ENCODE assay signal across 23 cellular contexts in genomic region chr1:154718566-154718965, GRCh38.
DNase-seq lines count a peak whose midpoint lies in the region; ATAC-seq, FAIRE-seq and TF ChIP-seq lines count a peak whose summit lies in the region.
"Had no signal": no experiment of that assay in that cellular context is flagged by ENCODE, and none has a peak within 500 bp of the region (broad histone marks: within the 10 kb centered on the region; RNA-seq: fewer than 3 reads in every experiment).

No MANE protein-coding gene starts in this region.

- H3K4me1 Mint-ChIP-seq in CD14-positive monocyte, result peaks cover 38% of the 10 kb centered on the region

- no peak for ATAC-seq in K562
- ATAC-seq: CD8-positive, alpha-beta T cell had no signal

- intact Hi-C loops in CD14-positive monocyte (cut with micrococcal nuclease), result no loop called here
- intact Hi-C loops in K562 (cut with micrococcal nuclease), result no loop called here
- intact Hi-C loops in uterus (cut with DNase I; ENCODE audit: low total_unique reads), result no loop called here

- H3K4me3 Mint-ChIP-seq in CD14-positive monocyte, result no peak overlapping the region
- H3K4me3 Mint-ChIP-seq: CD4-positive, alpha-beta T cell; CD8-positive, alpha-beta T cell had no signal

- WGBS in K562 (ENCODE audit: insufficient coverage, low coverage, missing lambda C conversion rate), result 5% methylated on average over 6 of the region's 6 CpGs

- H3K4me2 ChIP-seq in K562 (ENCODE audit: insufficient read depth, low read length), result no peak overlapping the region
- H3K4me2 ChIP-seq: BLaER1 had no signal

- no peak overlapping the region for H3K27ac ChIP-seq in HEK293 (ENCODE audit: extremely low read depth, low read depth, low read length)
- H3K27ac ChIP-seq in K562 (ENCODE audit: extremely low read depth, low read depth, low read length), result no peak overlapping the region
- peak overlapping the region; percentile 70 to 76 for H3K27ac ChIP-seq in uterus
- no peak overlapping the region for H3K27ac ChIP-seq in WERI-Rb-1
- H3K27ac ChIP-seq: BLaER1 had no signal

- H3K9ac ChIP-seq in K562 (ENCODE audit: insufficient read depth in 1 of 2, low read depth in 2 of 2, low read length in 2 of 2), result no peak overlapping the region
- H3K9ac ChIP-seq: BLaER1 had no signal

- 0 out of 2 replicates have a peak, but pooled peaks cover 5% of the 10 kb centered on the region for H4K20me1 ChIP-seq in K562 (replicated peaks; ENCODE audit: control insufficient read depth, insufficient read depth, low read length)
- H4K20me1 ChIP-seq: BLaER1 had no signal

- CTCF ChIA-PET in HEK293 (lab: Yijun Ruan, JAX), result no interaction called here
- CTCF ChIA-PET in K562 (lab: Yijun Ruan, JAX; ENCODE audit: low intra/inter-chr PET ratio), result no interaction called here

- no peak for TF ChIP-seq CTCF in CD14-positive monocyte (IDR thresholded peaks at IDR 0.05)
- TF ChIP-seq CTCF in HEK293 (tag by site-specific recombination; IDR thresholded peaks at IDR 0.05), result no peak
- TF ChIP-seq CTCF in K562 (IDR thresholded peaks at IDR 0.05 in 2 of 3, conservative IDR thresholded peaks at IDR 0.05 in 1 of 3; ENCODE audit: insufficient read depth in 2 of 3, low read depth in 1 of 3, low read length in 3 of 3), result no peak
- no peak for TF ChIP-seq CTCF in uterus (IDR thresholded peaks at IDR 0.05)
- TF ChIP-seq CTCF in WERI-Rb-1 (IDR thresholded peaks at IDR 0.05; ENCODE audit: low read depth, low read length), result no peak

- no peak for TF ChIP-seq EP300 in K562 (IDR thresholded peaks at IDR 0.05; ENCODE audit: low read length)

- peaks cover 31 to 51% of the 10 kb centered on the region in 2 experiments for H3K27me3 ChIP-seq in K562 (ENCODE audit: control insufficient read depth in 2 of 2, insufficient read depth in 2 of 2, low read length in 2 of 2)
- H3K27me3 ChIP-seq in uterus, result no peaks in the 10 kb centered on the region
- peaks cover 54% of the 10 kb centered on the region for H3K27me3 ChIP-seq in WERI-Rb-1 (ENCODE audit: insufficient read depth, low read depth, severe bottlenecking)
- H3K27me3 ChIP-seq: BE2C, BLaER1 had no signal

- no TSS peak for BruUV-seq in K562 (replicated peaks; lab: Mats Ljungman, UMichigan)

- FAIRE-seq in K562 (lab: Jason Lieb, UNC), result no peak
- FAIRE-seq: A204.1, D721Med, G401.6, GM12891, GM19239 had no signal

- H3K9me3 ChIP-seq in HEK293 (ENCODE audit: control insufficient read depth, insufficient read depth, low read depth, low read length) (no peaks in the 10 kb centered on the region), K562 (replicated peaks; ENCODE audit: control insufficient read depth, insufficient read depth, low read depth, low read length) (no peaks in the 10 kb centered on the region), uterus (no peaks in the 10 kb centered on the region), WERI-Rb-1 (ENCODE audit: severe bottlenecking) (no peaks in the 10 kb centered on the region)
- H3K9me3 ChIP-seq: BE2C, BLaER1, Caco-2 had no signal

- H3K36me3 Mint-ChIP-seq in CD14-positive monocyte, result peaks cover 0 to 2% of the 10 kb centered on the region in 2 donors
- H3K36me3 Mint-ChIP-seq: CD8-positive, alpha-beta T cell had no signal

- peaks cover 3% of the 10 kb centered on the region for H3K9me1 ChIP-seq in K562 (ENCODE audit: control insufficient read depth, insufficient read depth, low read length)

- no peak overlapping the region for H2AFZ ChIP-seq in K562 (ENCODE audit: low read depth, low read length)

- no peak for TF ChIP-seq POLR2A in K562 (conservative IDR thresholded peaks at IDR 0.05)
- no peak for TF ChIP-seq POLR2A in uterus (IDR thresholded peaks at IDR 0.05)

- H3K27me3 Mint-ChIP-seq in CD14-positive monocyte (ENCODE audit: low read depth in 3 of 3), result peaks cover 3 to 9% (median 4%) of the 10 kb centered on the region in 3 donors
- H3K27me3 Mint-ChIP-seq: CD4-positive, alpha-beta T cell had no signal

- peak overlapping the region in 5 of 7 donors; percentile 12 to 91 (median 25) for H3K27ac Mint-ChIP-seq in CD14-positive monocyte
- H3K27ac Mint-ChIP-seq: CD4-positive, alpha-beta T cell; CD8-positive, alpha-beta T cell had no signal

- peaks cover 0 to 2% (median 0%) of the 10 kb centered on the region in 7 donors for H3K9me3 Mint-ChIP-seq in CD14-positive monocyte
- H3K9me3 Mint-ChIP-seq: CD4-positive, alpha-beta T cell; CD8-positive, alpha-beta T cell had no signal

- no peaks in the 10 kb centered on the region for H3K4me1 ChIP-seq in HEK293 (ENCODE audit: control insufficient read depth, insufficient read depth, low read length)
- H3K4me1 ChIP-seq in K562 (replicated peaks in 1 of 2; ENCODE audit: control insufficient read depth in 2 of 2, insufficient read depth in 2 of 2, low read length in 2 of 2), result 0 out of 5 replicates have a peak, but pooled peaks cover 0 to 3% of the 10 kb centered on the region in 2 experiments
- H3K4me1 ChIP-seq in uterus, result peaks cover 0 to 21% of the 10 kb centered on the region in 2 donors
- H3K4me1 ChIP-seq: Caco-2 had no signal

- in situ Hi-C loops in K562 (cut with MboI), result no loop called here

- no peaks in the 10 kb centered on the region for H3K79me2 ChIP-seq in K562 (ENCODE audit: control insufficient read depth, insufficient read depth, low read length)

- TF ChIP-seq RAD21 in K562 (CRISPR knock-in tag; conservative IDR thresholded peaks at IDR 0.05 in 1 of 2, IDR thresholded peaks at IDR 0.05 in 1 of 2), result no peak

- POLR2A ChIA-PET in HEK293 (lab: Yijun Ruan, JAX) (no interaction called here), K562 (lab: Yijun Ruan, JAX) (interaction anchor here (1.1 kb wide), 1 partner anchor 15 kb away, joined by 3 read pairs; no protein-coding TSS in a partner anchor)

- DNase-seq in CD14-positive monocyte (ENCODE audit: low spot score), result no peak
- no peak for DNase-seq in K562 (ENCODE audit: extremely low read depth in 1 of 4, low spot score in 3 of 4)
- DNase-seq in uterus, result no peak
- no peak for DNase-seq in activated CD8-positive, alpha-beta memory T cell treated with anti-CD3 and anti-CD28 coated beads, Interleukin-2, amount 50 U/mL, for 48 hours
- no peak for DNase-seq in SK-N-DZ (ENCODE audit: low spot score)
- DNase-seq in WERI-Rb-1, result no peak
- DNase-seq: 8988T; ACHN; BE2C; C1 segment of cervical spinal cord; Caco-2; Calu3; CD4-positive, alpha-beta T cell; CD8-positive, alpha-beta T cell; DMS79 treated with DMSO at 0.1 percent for 48 hours; GF-D8 had no signal

- H3K4me3 ChIP-seq in HEK293 (ENCODE audit: low read depth, low read length) (no peak overlapping the region), K562 (no peak overlapping the region), uterus (no peak overlapping the region), WERI-Rb-1 (ENCODE audit: low read depth, low read length) (no peak overlapping the region)
- H3K4me3 ChIP-seq: BLaER1 had no signal

- H3K36me3 ChIP-seq in HEK293 (ENCODE audit: control insufficient read depth in 2 of 2, insufficient read depth in 1 of 2, low read length in 2 of 2) (peaks cover 0 to 5% of the 10 kb centered on the region in 2 experiments; a peak in 1 of 3 replicates), K562 (ENCODE audit: control insufficient read depth, insufficient read depth, low read length) (no peaks in the 10 kb centered on the region), uterus (no peaks in the 10 kb centered on the region), WERI-Rb-1 (no peaks in the 10 kb centered on the region)
- H3K36me3 ChIP-seq: BE2C, BLaER1 had no signal

TF ChIP-seq in HEK293, 187 proteins besides CTCF, POLR2A, EP300 and RAD21:
- TF ChIP-seq ZNF2 (tag by site-specific recombination; IDR thresholded peaks at IDR 0.05) (no peak), ZBTB1 (tag by site-specific recombination; IDR thresholded peaks at IDR 0.05) (no peak), ZNF664 (tag by site-specific recombination; IDR thresholded peaks at IDR 0.05) (peak; percentile 88), ZNF280C (tag by site-specific recombination; IDR thresholded peaks at IDR 0.05) (no peak)

TF ChIP-seq in K562, 482 proteins besides CTCF, POLR2A, EP300 and RAD21 (continues in another document):
- TF ChIP-seq NFIC (IDR thresholded peaks at IDR 0.05), result no peak
- TF ChIP-seq ZNF586 (CRISPR knock-in tag; conservative IDR thresholded peaks at IDR 0.05), result no peak
- TF ChIP-seq PYGO2 (tag; IDR thresholded peaks at IDR 0.05), result no peak
- no peak for TF ChIP-seq FOXP4 (CRISPR knock-in tag; IDR thresholded peaks at IDR 0.05; ENCODE audit: borderline replicate concordance)
- TF ChIP-seq TOE1 (IDR thresholded peaks at IDR 0.05; ENCODE audit: borderline replicate concordance), result no peak
- no peak for TF ChIP-seq TOE1 (CRISPR knock-in tag; IDR thresholded peaks at IDR 0.05; ENCODE audit: borderline replicate concordance, low read depth)
- TF ChIP-seq SOX6 (IDR thresholded peaks at IDR 0.05), result 0 out of 2 replicates have a peak, but pooled peaks have one; percentile 45
- TF ChIP-seq CGGBP1 (CRISPR knock-in tag; IDR thresholded peaks at IDR 0.05), result no peak
- no peak for TF ChIP-seq ELK3 (CRISPR knock-in tag; IDR thresholded peaks at IDR 0.05)
- TF ChIP-seq BRD4 (IDR thresholded peaks at IDR 0.05), result no peak
- no peak for TF ChIP-seq KLF6 (CRISPR knock-in tag; IDR thresholded peaks at IDR 0.05; ENCODE audit: borderline replicate concordance)

Comparison
In these comparisons a context has a peak if more than half of its experiments do, and no peak if none do; other contexts are left out.
1. H3K27ac ChIP-seq: peak in uterus (2 of 2); none in HEK293 (single experiment), K562 (single experiment) and WERI-Rb-1 (single experiment).